Comparison of ENCODE assay signal across 8 cellular contexts in genomic region chr17:68101992-68102758, GRCh38.
A peak's percentile ranks its signal among the peaks of the same experiment; 100 is the strongest.
DNase-seq lines count a peak whose midpoint lies in the region; ATAC-seq, FAIRE-seq and TF ChIP-seq lines count a peak whose summit lies in the region.

No MANE protein-coding gene starts in this region.

- peak; percentile 13 for ATAC-seq in activated B cell treated with CpG ODN at 0.5 μM for 24 hours (ENCODE audit: low read depth)
- no peak for ATAC-seq in HG02840 (IDR thresholded peaks at IDR 0.05; ENCODE audit: low FRiP score, unreplicated experiment)

- no peak overlapping the region for H2BK120ac ChIP-seq in H1 (replicated peaks; ENCODE audit: low read depth, low read length)

- peaks cover 7% of the 10 kb centered on the region; the same call in 1 of the 2 replicates for H3K23me2 ChIP-seq in H1 (ENCODE audit: low read depth, low read length)

- H4K5ac ChIP-seq in H1 (ENCODE audit: insufficient read length, low read depth, low read length), result no peak overlapping the region

- intact Hi-C loops in activated B cell treated with CpG ODN at 0.5 μM for 24 hours (cut with micrococcal nuclease), result loop anchor here (1.0 to 10.0 kb wide), 7 partner anchors 16 to 1015 kb away; partner anchors contain the start of genes ARSG, C17orf58, KPNA2 and SLC16A6

- H2AK5ac ChIP-seq in H1 (ENCODE audit: low read depth, low read length), result no peak overlapping the region

- H3K4me1 ChIP-seq in H1 (replicated peaks in 1 of 4; ENCODE audit: control insufficient read depth in 3 of 4, insufficient read depth in 4 of 4, low read length in 3 of 4), result peaks cover 0 to 2% (median under 1%) of the 10 kb centered on the region in 4 experiments; a peak in 1 of 7 replicates
- peaks cover 5 to 6% of the 10 kb centered on the region in 2 donors for H3K4me1 ChIP-seq in mucosa of rectum (ENCODE audit: control insufficient read depth in 2 of 2, insufficient read depth in 2 of 2, low read length in 2 of 2)

- H3K27me3 ChIP-seq in AG04450 (ENCODE audit: control insufficient read depth, insufficient read depth, low read length), result no peaks in the 10 kb centered on the region
- H3K27me3 ChIP-seq in H7 (ENCODE audit: control insufficient read depth, insufficient read depth, low read length), result peaks cover 15% of the 10 kb centered on the region
- H3K27me3 ChIP-seq in H1 (replicated peaks in 1 of 4; ENCODE audit: control insufficient read depth in 3 of 4, extremely low read depth in 1 of 4, insufficient read depth in 3 of 4, low read length in 3 of 4), result peaks cover 1 to 18% (median 12%) of the 10 kb centered on the region in 4 experiments
- H3K27me3 ChIP-seq in mucosa of rectum (ENCODE audit: control insufficient read depth in 2 of 2, insufficient read depth in 2 of 2, low read length in 2 of 2), result no peaks in the 10 kb centered on the region

- H3K9me3 ChIP-seq in AG04450 (ENCODE audit: control insufficient read depth, insufficient read depth, low read length) (peaks cover 4% of the 10 kb centered on the region; the same call in 1 of the 2 replicates), H1 (ENCODE audit: insufficient read depth in 2 of 2, low read depth in 1 of 2, low read length in 1 of 2) (peaks cover 0 to 5% of the 10 kb centered on the region in 2 experiments; a peak in 1 of 4 replicates), mucosa of rectum (ENCODE audit: control insufficient read depth in 2 of 2, low read length in 2 of 2) (no peaks in the 10 kb centered on the region)

- H2BK15ac ChIP-seq in H1 (ENCODE audit: low read length), result no peak overlapping the region

- no peak for TF ChIP-seq EP300 in H1 (IDR thresholded peaks at IDR 0.05; ENCODE audit: borderline replicate concordance in 1 of 2, low read depth in 2 of 2, low read length in 2 of 2)

- H3K9ac ChIP-seq in H1 (replicated peaks in 1 of 4; ENCODE audit: extremely low read depth in 1 of 4, low read depth in 3 of 4, low read length in 3 of 4) (peak overlapping the region; percentile 29 to 59 (median 48)), mucosa of rectum (ENCODE audit: low read depth in 1 of 2, low read length in 2 of 2) (peak overlapping the region; percentile 74 to 93)

- H3K27me3 Mint-ChIP-seq in activated B cell treated with CpG ODN at 0.5 μM for 24 hours (no peaks in the 10 kb centered on the region), type B pancreatic cell (no peaks in the 10 kb centered on the region)

- H3K56ac ChIP-seq in H1 (replicated peaks; ENCODE audit: insufficient read length, low read depth, low read length), result no peak overlapping the region

- no peak overlapping the region for H3K18ac ChIP-seq in H1 (ENCODE audit: extremely low read depth, low read length)

- H3K4me1 Mint-ChIP-seq in activated B cell treated with CpG ODN at 0.5 μM for 24 hours (peaks cover 35% of the 10 kb centered on the region), type B pancreatic cell (ENCODE audit: unreplicated experiment) (peaks cover 11% of the 10 kb centered on the region)

- POLR2A ChIA-PET in AG04450 (lab: Yijun Ruan, JAX) (interaction anchor here (0.6 to 0.7 kb wide), 2 partner anchors 27 to 279 kb away, joined by 3 read pairs; no protein-coding TSS in a partner anchor), activated B cell treated with CpG ODN at 0.5 μM for 24 hours (lab: Charles Lee) (interaction anchor here (0.6 to 1.4 kb wide), 3 partner anchors 16 to 218 kb away, joined by 3 to 9 read pairs (median 4); no protein-coding TSS in a partner anchor), H1 (lab: Charles Lee; ENCODE audit: partially characterized antibody) (interaction anchor here (0.8 to 0.9 kb wide), 2 partner anchors 27 to 82 kb away, joined by 3 read pairs; no protein-coding TSS in a partner anchor)

- H3K4me3 Mint-ChIP-seq in activated B cell treated with CpG ODN at 0.5 μM for 24 hours (peak overlapping the region; percentile 93), type B pancreatic cell (peak overlapping the region; percentile 94)

- H3K23ac ChIP-seq in H1 (ENCODE audit: insufficient read length), result no peak overlapping the region

- peak overlapping the region; percentile 85 for H4K8ac ChIP-seq in H1 (ENCODE audit: extremely low read depth, insufficient read depth, low read length)

- H3K36me3 Mint-ChIP-seq in activated B cell treated with CpG ODN at 0.5 μM for 24 hours (ENCODE audit: low read depth) (peaks cover 6% of the 10 kb centered on the region), type B pancreatic cell (peaks cover 13% of the 10 kb centered on the region)

- H3K27ac Mint-ChIP-seq in activated B cell treated with CpG ODN at 0.5 μM for 24 hours (peak overlapping the region; percentile 85), type B pancreatic cell (peak overlapping the region; percentile 88)

- H2BK20ac ChIP-seq in H1 (ENCODE audit: low read length), result no peak overlapping the region

- peak overlapping the region; percentile 94 to 96 for H3K4me2 ChIP-seq in H1 (ENCODE audit: insufficient read depth in 1 of 2, low read depth in 2 of 2, low read length in 2 of 2)

- H3K4me3 ChIP-seq in AG04450 (ENCODE audit: low read depth, low read length) (peak overlapping the region; percentile 71), H7 (ENCODE audit: insufficient read depth, low read depth, low read length) (peak overlapping the region; percentile 57), H1 (ENCODE audit: extremely low read depth in 1 of 4, insufficient read depth in 2 of 4, low read depth in 3 of 4, low read length in 4 of 4) (peak overlapping the region; percentile 44 to 65 (median 54)), mucosa of rectum (ENCODE audit: low read length in 2 of 2) (peak overlapping the region; percentile 69 to 80)

- WGBS in H1 (ENCODE audit: extremely low coverage in 1 of 2, insufficient coverage in 1 of 2, insufficient read length in 1 of 2, insufficient replicate concordance in 2 of 2, low coverage in 1 of 2, low lambda C conversion rate in 2 of 2, missing lambda C conversion rate in 1 of 2), 2 experiments, result 13% methylated on average over 27 of the region's 41 CpGs; no CpG with 5 or more reads in 1 of the 2 experiments

- H3K79me2 ChIP-seq in H1 (ENCODE audit: control insufficient read depth in 1 of 2, insufficient read depth in 2 of 2, low read length in 2 of 2), result no peaks in the 10 kb centered on the region

- TF ChIP-seq POLR2A in H1 (IDR thresholded peaks at IDR 0.05; ENCODE audit: control extremely low read depth in 1 of 2, low read depth in 2 of 2, low read length in 2 of 2), result no peak

- H2AFZ ChIP-seq in H1 (ENCODE audit: low read length), result peak overlapping the region; percentile 9; the same call in 1 of the 2 replicates

- no peak overlapping the region; the same call in 1 of the 2 replicates for H2BK5ac ChIP-seq in H1 (ENCODE audit: low read depth, low read length)

- FAIRE-seq in H1 (lab: Jason Lieb, UNC), result no peak

- H3K27ac ChIP-seq in AG04450 (ENCODE audit: low read depth, low read length) (no peak overlapping the region), H1 (ENCODE audit: low read depth, low read length) (no peak overlapping the region), mucosa of rectum (ENCODE audit: low read depth in 2 of 2, low read length in 2 of 2) (peak overlapping the region; percentile 81 to 84)

- H4K20me1 ChIP-seq in H1 (replicated peaks in 1 of 2; ENCODE audit: control insufficient read depth in 1 of 2, insufficient read depth in 2 of 2, low read length in 2 of 2), result no peaks in the 10 kb centered on the region

- no peak overlapping the region for H4K91ac ChIP-seq in H1 (replicated peaks; ENCODE audit: insufficient read length, low read length)

- no peak overlapping the region for H2BK12ac ChIP-seq in H1 (ENCODE audit: low read depth, low read length)

- DNase-seq in AG04450 (ENCODE audit: low read depth, low spot score), result no peak
- DNase-seq in H7, result no peak
- no peak for DNase-seq in activated B cell treated with CpG ODN at 0.5 μM for 24 hours
- no peak for DNase-seq in H1 (ENCODE audit: low read depth in 1 of 2, low spot score in 2 of 2)
- DNase-seq in type B pancreatic cell (ENCODE audit: extremely low spot score, unreplicated experiment), result no peak
- no peak for DNase-seq in effector CD4-positive, alpha-beta T cell

- H3K36me3 ChIP-seq in H7 (replicated peaks; ENCODE audit: control insufficient read depth, insufficient read depth, low read length), result no peaks in the 10 kb centered on the region
- no peaks in the 10 kb centered on the region for H3K36me3 ChIP-seq in H1 (ENCODE audit: control insufficient read depth in 2 of 4, insufficient read depth in 4 of 4, low read length in 3 of 4)
- H3K36me3 ChIP-seq in mucosa of rectum (ENCODE audit: control insufficient read depth in 2 of 2, insufficient read depth in 2 of 2, low read length in 2 of 2), result peaks cover 0 to 4% of the 10 kb centered on the region in 2 donors

- CTCF ChIA-PET in AG04450 (lab: Charles Lee) (no interaction called here), activated B cell treated with CpG ODN at 0.5 μM for 24 hours (lab: Charles Lee) (no interaction called here), H1 (lab: Charles Lee; ENCODE audit: partially characterized antibody) (no interaction called here)

- H3K9me3 Mint-ChIP-seq in activated B cell treated with CpG ODN at 0.5 μM for 24 hours, result no peaks in the 10 kb centered on the region
- H3K9me3 Mint-ChIP-seq in type B pancreatic cell, result no peaks in the 10 kb centered on the region

- TF ChIP-seq CTCF in AG04450 (IDR thresholded peaks at IDR 0.05; ENCODE audit: low read depth, low read length), result no peak
- no peak for TF ChIP-seq CTCF in activated B cell treated with CpG ODN at 0.5 μM for 24 hours (IDR thresholded peaks at IDR 0.05)
- no peak for TF ChIP-seq CTCF in H1 (IDR thresholded peaks at IDR 0.05; ENCODE audit: control extremely low read depth in 1 of 3, insufficient read depth in 1 of 3, low read depth in 1 of 3, low read length in 3 of 3)
- TF ChIP-seq CTCF in type B pancreatic cell (conservative IDR thresholded peaks at IDR 0.05), result no peak

- H3K14ac ChIP-seq in H1 (ENCODE audit: insufficient read length), result no peak overlapping the region

- H3K4ac ChIP-seq in H1 (replicated peaks; ENCODE audit: insufficient read length, low read depth, low read length), result no peak overlapping the region

- TF ChIP-seq RAD21 in H1 (IDR thresholded peaks at IDR 0.05 in 1 of 2, conservative IDR thresholded peaks at IDR 0.05 in 1 of 2; ENCODE audit: low read depth in 2 of 2, low read length in 2 of 2), result no peak

- H3K79me1 ChIP-seq in H1 (ENCODE audit: low read depth, low read length), result no peaks in the 10 kb centered on the region

TF ChIP-seq in H1, 55 proteins besides CTCF, POLR2A, EP300 and RAD21:
- TF ChIP-seq KDM4A (IDR thresholded peaks at IDR 0.05; ENCODE audit: low read depth, low read length, severe bottlenecking) (peak; percentile 24), SAP30 (IDR thresholded peaks at IDR 0.05; ENCODE audit: insufficient read depth, insufficient replicate concordance, low read length) (peak; percentile 45), JUN (IDR thresholded peaks at IDR 0.05; ENCODE audit: low read depth, low read length) (no peak)

Comparison
In these comparisons a context has a peak if more than half of its experiments do, and no peak if none do; other contexts are left out.
1. H3K27ac ChIP-seq: peak in mucosa of rectum (2 of 2); none in AG04450 (single experiment) and H1 (single experiment).
2. Peak in every context shown above with its lines, with median percentiles within 50 percentile points of each other: H3K4me3 ChIP-seq.